ENCODE assay signal across 31 cellular contexts in the genomic region with DNA sequence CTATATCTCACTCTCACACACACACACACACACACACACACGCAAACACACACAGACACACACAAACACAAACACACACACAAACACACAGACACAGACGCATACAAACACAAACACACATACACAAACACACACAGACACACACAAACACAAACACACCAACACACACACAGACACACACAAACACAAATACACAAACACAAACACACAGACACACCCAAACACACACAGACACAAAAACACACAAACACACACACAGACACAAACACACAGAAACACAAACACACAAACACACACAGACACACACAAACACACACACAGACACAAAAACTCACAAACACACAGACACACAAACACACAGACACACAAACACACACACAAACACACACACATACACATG.
"Had no signal": no experiment of that assay in that cellular context is flagged by ENCODE, and none has a peak within 500 bp of the region (broad histone marks: within the 10 kb centered on the region; RNA-seq: fewer than 3 reads in every experiment).

No MANE protein-coding gene starts in this region.

- H3K9me3 ChIP-seq: adrenal gland, body of pancreas, breast epithelium, MG63, Peyer's patch, SJSA1, SK-N-SH had no signal

- DNase-seq: activated CD4-positive, alpha-beta T cell treated with anti-CD3 and anti-CD28 coated beads for 36 hours; activated CD4-positive, alpha-beta T cell treated with anti-CD3 and anti-CD28 coated beads, Interleukin-2, amount 10 ng/mL, durations not matched to agents 7 days and 5 days; activated CD4-positive, alpha-beta T cell treated with anti-CD3 and anti-CD28 coated beads, Interleukin-2, amount 50 U/mL, for 48 hours; activated CD8-positive, alpha-beta T cell treated with anti-CD3 and anti-CD28 coated beads, Interleukin-2, amount 10 ng/mL, durations not matched to agents 7 days and 5 days; activated gamma-delta T cell; activated naive CD4-positive, alpha-beta T cell treated with Interleukin-2 at 50 U/mL for 16 hours; activated naive CD8-positive, alpha-beta T cell treated with anti-CD3 and anti-CD28 coated beads, Interleukin-2, amount 10 ng/mL, durations not matched to agents 7 days and 5 days; activated T-cell treated with anti-CD3 and anti-CD28 coated beads, Interleukin-2, amount 50 U/mL, for 24 hours; body of pancreas; caudate nucleus; cerebellar nuclear complex; Kasumi-1; MG63; NCI-H1092; NCI-H1436 treated with DMSO at 0.1 percent for 48 hours; NCI-H1694 treated with DMSO at 0.1 percent for 48 hours; NCI-H2029; NCI-H345; NCI-H524 treated with DMSO at 0.1 percent for 48 hours; NK-92 treated with Interleukin-12 subunit alpha and Interleukin-12 subunit beta, amount 100 ng/mL, for 24 hours; PC-3; Peyer's patch; RPMI8226; SHP77 treated with DMSO at 0.1 percent for 48 hours; SK-N-SH had no signal

- FAIRE-seq: astrocyte had no signal

- H3K36me3 ChIP-seq: adrenal gland, breast epithelium, MG63, Peyer's patch, SJSA1 had no signal

- H3K4me3 ChIP-seq: adrenal gland, body of pancreas, breast epithelium, MG63, Peyer's patch, SJSA1 had no signal

- H3K27ac ChIP-seq: adrenal gland, body of pancreas, breast epithelium, Peyer's patch, SJSA1 had no signal

- H3K4me2 ChIP-seq: SK-N-SH had no signal

- H3K4me1 ChIP-seq: adrenal gland, body of pancreas, breast epithelium, Peyer's patch had no signal

- ATAC-seq: activated CD4-positive, alpha-beta T cell treated with anti-CD3 and anti-CD28 coated beads for 36 hours; activated CD4-positive, CD25-positive, alpha-beta regulatory T cell treated with anti-CD3 and anti-CD28 coated beads, Interleukin-2, amount 50 U/mL, for 24 hours; activated CD8-positive, alpha-beta T cell treated with anti-CD3 and anti-CD28 coated beads, Interleukin-2, amount 10 ng/mL, durations not matched to agents 7 days and 5 days; body of pancreas; PC-3; WTC11 had no signal

- H3K27me3 ChIP-seq: adrenal gland, body of pancreas, breast epithelium, Peyer's patch, SJSA1 had no signal
